In genomic region chr9:129493002-129493713, GRCh38 we compare ENCODE assay signal across 1 cellular context.
TF ChIP-seq lines count a peak whose summit lies in the region.

No MANE protein-coding gene starts in this region.

TF ChIP-seq in K562, 482 proteins besides CTCF, POLR2A, EP300 and RAD21 (continued from another document):
- TF ChIP-seq AFF1 (IDR thresholded peaks at IDR 0.05; ENCODE audit: low read depth in 1 of 2, partially characterized antibody in 2 of 2) (no peak), ZBTB34 (CRISPR knock-in tag; IDR thresholded peaks at IDR 0.05) (no peak), PATZ1 (CRISPR knock-in tag; IDR thresholded peaks at IDR 0.05; ENCODE audit: borderline replicate concordance) (no peak), FOXP4 (CRISPR knock-in tag; IDR thresholded peaks at IDR 0.05; ENCODE audit: borderline replicate concordance) (no peak), SRSF1 (IDR thresholded peaks at IDR 0.05; ENCODE audit: low read depth, low read length) (no peak), FOXJ2 (tag; IDR thresholded peaks at IDR 0.05) (no peak), ZFP36 (IDR thresholded peaks at IDR 0.05; ENCODE audit: low read depth, low read length, partially characterized antibody) (peak; percentile 37), HDAC3 (IDR thresholded peaks at IDR 0.05; ENCODE audit: borderline replicate concordance, partially characterized antibody) (no peak), MYC (IDR thresholded peaks at IDR 0.05; ENCODE audit: low read depth, low read length) (peak; percentile 33; the same call in 1 of the 2 replicates), MYC (CRISPR knock-in tag; IDR thresholded peaks at IDR 0.05; ENCODE audit: borderline replicate concordance, low read depth) (no peak), USF2 (CRISPR knock-in tag; IDR thresholded peaks at IDR 0.05) (no peak), RBM25 (IDR thresholded peaks at IDR 0.05; ENCODE audit: low read depth, low read length, severe bottlenecking) (peak; percentile 39), ZNF280A (IDR thresholded peaks at IDR 0.05; ENCODE audit: low read depth, partially characterized antibody) (no peak), ARID4B (CRISPR knock-in tag; IDR thresholded peaks at IDR 0.05) (0 out of 2 replicates have a peak, but pooled peaks have one; percentile 33), L3MBTL2 (IDR thresholded peaks at IDR 0.05) (0 out of 2 replicates have a peak, but pooled peaks have one; percentile 12), ATF3 (IDR thresholded peaks at IDR 0.05) (no peak), ATF3 (CRISPR knock-in tag; conservative IDR thresholded peaks at IDR 0.05) (no peak), BRD9 (IDR thresholded peaks at IDR 0.05; ENCODE audit: low read depth, partially characterized antibody) (peak; percentile 35), STAT5B (CRISPR knock-in tag; IDR thresholded peaks at IDR 0.05) (no peak), ZNF436 (CRISPR knock-in tag; IDR thresholded peaks at IDR 0.05) (no peak), POLR2B (IDR thresholded peaks at IDR 0.05; ENCODE audit: low read depth, partially characterized antibody) (peak; percentile 23), ZNF445 (CRISPR knock-in tag; IDR thresholded peaks at IDR 0.05; ENCODE audit: low read depth) (no peak), ZNF197 (CRISPR knock-in tag; IDR thresholded peaks at IDR 0.05; ENCODE audit: low read depth) (no peak), ZKSCAN8 (CRISPR knock-in tag; IDR thresholded peaks at IDR 0.05) (no peak), HMBOX1 (IDR thresholded peaks at IDR 0.05) (no peak), MAX (CRISPR knock-in tag; IDR thresholded peaks at IDR 0.05) (peak; percentile 71), CHD1 (IDR thresholded peaks at IDR 0.05; ENCODE audit: low read length) (no peak), CBFA2T3 (IDR thresholded peaks at IDR 0.05) (no peak), BCOR (IDR thresholded peaks at IDR 0.05) (peak; percentile 52)
